17 cellular contexts compared by ENCODE assay signal in genomic region chr15:33907326-33907725, GRCh38.
"Had no signal": no experiment of that assay in that cellular context is flagged by ENCODE, and none has a peak within 500 bp of the region (broad histone marks: within the 10 kb centered on the region; RNA-seq: fewer than 3 reads in every experiment).

No MANE protein-coding gene starts in this region.

- H3K4me3 ChIP-seq: gastrocnemius medialis, left lung, lung, neural progenitor cell, right atrium auricular region, thyroid gland had no signal

- ATAC-seq: gastrocnemius medialis; left lung; naive thymus-derived CD8-positive, alpha-beta T cell; stimulated activated naive CD8-positive, alpha-beta T cell treated with anti-CD3 and anti-CD28 coated beads, Interleukin-15, Interleukin-2, amounts not matched to agents 100 U/mL and 50 U/mL, for 24 hours had no signal

- DNase-seq: activated gamma-delta T cell treated with Interleukin-2 at 50 U/mL for 16 hours; activated T-cell treated with anti-CD3 and anti-CD28 coated beads, Interleukin-2, amount 50 U/mL, for 1 hour; anterior cingulate cortex; central memory CD4-positive, alpha-beta T cell; gastrocnemius medialis; hippocampal formation; kidney glomerular epithelial cell; left lung; naive thymus-derived CD8-positive, alpha-beta T cell; stimulated activated CD4-positive, alpha-beta T cell treated with anti-CD3 and anti-CD28 coated beads, Interleukin-4, amount 100 ng/mL, for 4 hours; stimulated activated naive CD8-positive, alpha-beta T cell treated with anti-CD3 and anti-CD28 coated beads, Interleukin-15, Interleukin-2, amounts not matched to agents 100 U/mL and 50 U/mL, for 24 hours; T-helper 9 cell; thyroid gland had no signal

- H3K27ac ChIP-seq: epithelial cell of prostate, gastrocnemius medialis, left lung, neural progenitor cell, right atrium auricular region, thyroid gland had no signal

- H3K4me1 ChIP-seq: left lung, right atrium auricular region had no signal

- H3K9me3 ChIP-seq: gastrocnemius medialis, left lung, right atrium auricular region, thyroid gland had no signal

- H3K36me3 ChIP-seq: gastrocnemius medialis, left lung, neural progenitor cell, right atrium auricular region, thyroid gland had no signal

- H3K27me3 ChIP-seq: gastrocnemius medialis, left lung, neural progenitor cell, right atrium auricular region, thyroid gland had no signal
